19 cellular contexts compared by ENCODE assay signal in genomic region chr22:33142282-33142681, GRCh38.
"Had no signal": no experiment of that assay in that cellular context is flagged by ENCODE, and none has a peak within 500 bp of the region (broad histone marks: within the 10 kb centered on the region; RNA-seq: fewer than 3 reads in every experiment).

No MANE protein-coding gene starts in this region.

- DNase-seq: dermis blood vessel endothelial cell; dorsolateral prefrontal cortex; effector CD4-positive, alpha-beta T cell; effector memory CD4-positive, alpha-beta T cell; foreskin keratinocyte; heart left ventricle; hypothalamus; immature natural killer cell; islet precursor cell; kidney; kidney glomerular epithelial cell; left colon; left lung; left ventricle myocardium superior; lower lobe of right lung; mesenchymal stem cell; mucosa of descending colon; naive B cell had no signal

- ATAC-seq: foreskin keratinocyte, gastroesophageal sphincter, heart left ventricle, left colon, left lung, left ventricle myocardium superior, lower lobe of right lung, mucosa of descending colon had no signal
